ENCODE assay signal across 35 cellular contexts in the genomic region with DNA sequence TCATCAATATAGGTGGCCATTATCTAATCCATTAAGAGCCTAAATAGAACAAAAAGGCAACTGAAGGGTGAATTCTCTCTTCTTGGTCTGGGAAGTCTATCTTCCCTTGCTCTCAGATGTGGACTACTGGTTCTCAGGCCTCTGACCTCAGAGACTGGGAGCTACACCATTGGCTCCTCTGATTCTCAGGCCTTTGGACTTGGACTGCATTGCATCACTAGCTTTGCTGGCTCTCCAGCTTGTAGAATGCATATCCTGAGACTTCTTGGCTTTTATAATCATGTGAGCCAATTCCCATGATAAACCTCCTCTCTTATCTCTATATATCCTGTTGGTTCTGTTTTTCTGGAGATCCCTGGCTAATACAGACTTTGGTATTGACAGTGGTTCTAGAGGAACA.
"Had no signal": no experiment of that assay in that cellular context is flagged by ENCODE, and none has a peak within 500 bp of the region (broad histone marks: within the 10 kb centered on the region; RNA-seq: fewer than 3 reads in every experiment).

No MANE protein-coding gene starts in this region.

- H3K4me3 Mint-ChIP-seq: activated CD4-positive, alpha-beta memory T cell treated with anti-CD3 and anti-CD28 coated beads, Interleukin-2, amount 10 ng/mL, durations not matched to agents 7 days and 5 days; activated CD4-positive, alpha-beta T cell treated with anti-CD3 and anti-CD28 coated beads, Interleukin-2, amount 10 ng/mL, durations not matched to agents 7 days and 5 days; activated naive CD4-positive, alpha-beta T cell treated with anti-CD3 and anti-CD28 coated beads, Interleukin-2, amount 10 ng/mL, durations not matched to agents 7 days and 5 days; activated naive CD8-positive, alpha-beta T cell treated with anti-CD3 and anti-CD28 coated beads, Interleukin-2, amount 10 ng/mL, durations not matched to agents 7 days and 5 days; activated T-cell treated with anti-CD3 and anti-CD28 coated beads, Interleukin-2, amount 50 U/mL, for 24 hours; dendritic cell treated with granulocyte-macrophage colony-stimulating factor and Interleukin-4, amounts not matched to agents 40 ng/mL and 50 ng/mL, for 4 days; endodermal cell; immature natural killer cell; nephron progenitor cell; stimulated activated memory B cell treated with anti-CD40 and anti-IgM and Interleukin-4, amounts not matched to agents 10 μg/mL and 1 μg/mL and 100 μg/mL, for 72 hours; stimulated activated naive CD8-positive, alpha-beta T cell treated with anti-CD3 and anti-CD28 coated beads, Interleukin-15, amount 100 ng/mL, for 72 hours; T-helper 1 cell treated with Interleukin-12 subunit alpha and Interleukin-12 subunit beta and Interleukin-4 antibody, amounts not matched to agents 30 μg/mL and 1 μg/mL, for 36 hours had no signal

- H3K4me2 ChIP-seq: smooth muscle cell had no signal

- H3K27ac ChIP-seq: esophagus muscularis mucosa, gastroesophageal sphincter, neutrophil, ovary, sigmoid colon, thyroid gland, upper lobe of left lung, vagina, WERI-Rb-1 had no signal

- H3K4me3 ChIP-seq: esophagus muscularis mucosa, gastroesophageal sphincter, lung, ovary, sigmoid colon, smooth muscle cell, thyroid gland, upper lobe of left lung, vagina had no signal

- H3K36me3 ChIP-seq: esophagus muscularis mucosa, gastroesophageal sphincter, neutrophil, ovary, sigmoid colon, thyroid gland, upper lobe of left lung, vagina, WERI-Rb-1 had no signal

- H3K27ac Mint-ChIP-seq: activated CD4-positive, alpha-beta memory T cell treated with anti-CD3 and anti-CD28 coated beads, Interleukin-2, amount 10 ng/mL, durations not matched to agents 7 days and 5 days; activated CD4-positive, alpha-beta T cell treated with anti-CD3 and anti-CD28 coated beads, Interleukin-2, amount 10 ng/mL, durations not matched to agents 7 days and 5 days; activated naive CD4-positive, alpha-beta T cell treated with anti-CD3 and anti-CD28 coated beads, Interleukin-2, amount 10 ng/mL, durations not matched to agents 7 days and 5 days; activated naive CD8-positive, alpha-beta T cell treated with anti-CD3 and anti-CD28 coated beads, Interleukin-2, amount 10 ng/mL, durations not matched to agents 7 days and 5 days; activated T-cell treated with anti-CD3 and anti-CD28 coated beads, Interleukin-2, amount 50 U/mL, for 24 hours; dendritic cell treated with granulocyte-macrophage colony-stimulating factor and Interleukin-4, amounts not matched to agents 40 ng/mL and 50 ng/mL, for 4 days; endodermal cell; immature natural killer cell; nephron progenitor cell; progenitor cell of endocrine pancreas; stimulated activated memory B cell treated with anti-CD40 and anti-IgM and Interleukin-4, amounts not matched to agents 10 μg/mL and 1 μg/mL and 100 μg/mL, for 72 hours; stimulated activated naive CD8-positive, alpha-beta T cell treated with anti-CD3 and anti-CD28 coated beads, Interleukin-15, amount 100 ng/mL, for 72 hours; T-helper 1 cell treated with Interleukin-12 subunit alpha and Interleukin-12 subunit beta and Interleukin-4 antibody, amounts not matched to agents 30 μg/mL and 1 μg/mL, for 36 hours had no signal

- H3K27me3 ChIP-seq: esophagus muscularis mucosa, gastroesophageal sphincter, neutrophil, ovary, sigmoid colon, thyroid gland, upper lobe of left lung, vagina had no signal

- H3K36me3 Mint-ChIP-seq: activated naive CD4-positive, alpha-beta T cell treated with anti-CD3 and anti-CD28 coated beads, Interleukin-2, amount 10 ng/mL, durations not matched to agents 7 days and 5 days; immature natural killer cell; stimulated activated memory B cell treated with anti-CD40 and anti-IgM and Interleukin-4, amounts not matched to agents 10 μg/mL and 1 μg/mL and 100 μg/mL, for 72 hours had no signal

- DNase-seq: activated CD4-positive, alpha-beta memory T cell treated with anti-CD3 and anti-CD28 coated beads, Interleukin-2, amount 10 ng/mL, durations not matched to agents 7 days and 5 days; activated CD4-positive, alpha-beta T cell treated with anti-CD3 and anti-CD28 coated beads, Interleukin-2, amount 10 ng/mL, durations not matched to agents 7 days and 5 days; activated CD8-positive, alpha-beta memory T cell treated with anti-CD3 and anti-CD28 coated beads, Interleukin-2, amount 50 U/mL, for 48 hours; activated gamma-delta T cell; activated naive CD4-positive, alpha-beta T cell treated with anti-CD3 and anti-CD28 coated beads, Interleukin-2, amount 10 ng/mL, durations not matched to agents 7 days and 5 days; activated naive CD8-positive, alpha-beta T cell treated with anti-CD3 and anti-CD28 coated beads, Interleukin-2, amount 10 ng/mL, durations not matched to agents 7 days and 5 days; activated T-cell treated with anti-CD3 and anti-CD28 coated beads, Interleukin-2, amount 50 U/mL, for 24 hours; amniotic stem cell; caudate nucleus; endodermal cell; hippocampal formation; immature natural killer cell; nephron progenitor cell; ovary; sigmoid colon; stimulated activated CD4-positive, alpha-beta T cell treated with anti-CD3 and anti-CD28 coated beads, Interleukin-1b, Interleukin-23, amount 100 ng/mL, for 48 hours; stimulated activated CD4-positive, alpha-beta T cell treated with anti-CD3 and anti-CD28 coated beads, Interleukin-4, amount 100 ng/mL, for 4 hours; stimulated activated CD8-positive, alpha-beta memory T cell treated with anti-CD3 and anti-CD28 coated beads, Interleukin-4, amount 100 ng/mL, for 48 hours; stimulated activated naive CD8-positive, alpha-beta T cell treated with anti-CD3 and anti-CD28 coated beads, Interleukin-15, amount 100 ng/mL, for 72 hours; substantia nigra; T-helper 9 cell; thyroid gland; upper lobe of left lung; WERI-Rb-1 had no signal

- H3K9me3 Mint-ChIP-seq: activated CD4-positive, alpha-beta memory T cell treated with anti-CD3 and anti-CD28 coated beads, Interleukin-2, amount 10 ng/mL, durations not matched to agents 7 days and 5 days; activated CD4-positive, alpha-beta T cell treated with anti-CD3 and anti-CD28 coated beads, Interleukin-2, amount 10 ng/mL, durations not matched to agents 7 days and 5 days; activated naive CD4-positive, alpha-beta T cell treated with anti-CD3 and anti-CD28 coated beads, Interleukin-2, amount 10 ng/mL, durations not matched to agents 7 days and 5 days; activated naive CD8-positive, alpha-beta T cell treated with anti-CD3 and anti-CD28 coated beads, Interleukin-2, amount 10 ng/mL, durations not matched to agents 7 days and 5 days; activated T-cell treated with anti-CD3 and anti-CD28 coated beads, Interleukin-2, amount 50 U/mL, for 24 hours; immature natural killer cell; stimulated activated memory B cell treated with anti-CD40 and anti-IgM and Interleukin-4, amounts not matched to agents 10 μg/mL and 1 μg/mL and 100 μg/mL, for 72 hours; stimulated activated naive CD8-positive, alpha-beta T cell treated with anti-CD3 and anti-CD28 coated beads, Interleukin-15, amount 100 ng/mL, for 72 hours; T-helper 1 cell treated with Interleukin-12 subunit alpha and Interleukin-12 subunit beta and Interleukin-4 antibody, amounts not matched to agents 30 μg/mL and 1 μg/mL, for 36 hours had no signal

- H3K27me3 Mint-ChIP-seq: activated CD4-positive, alpha-beta T cell treated with anti-CD3 and anti-CD28 coated beads, Interleukin-2, amount 10 ng/mL, durations not matched to agents 7 days and 5 days; dendritic cell treated with granulocyte-macrophage colony-stimulating factor and Interleukin-4, amounts not matched to agents 40 ng/mL and 50 ng/mL, for 4 days; progenitor cell of endocrine pancreas; stimulated activated naive CD8-positive, alpha-beta T cell treated with anti-CD3 and anti-CD28 coated beads, Interleukin-15, amount 100 ng/mL, for 72 hours had no signal

- H3K4me1 ChIP-seq: thyroid gland, vagina had no signal

- ATAC-seq: activated CD4-positive, CD25-positive, alpha-beta regulatory T cell treated with anti-CD3 and anti-CD28 coated beads, Interleukin-2, amount 50 U/mL, for 24 hours; gastroesophageal sphincter; stimulated activated memory B cell treated with anti-CD40 and anti-IgM and Interleukin-4, amounts not matched to agents 10 μg/mL and 1 μg/mL and 100 μg/mL, for 72 hours; stimulated activated naive CD8-positive, alpha-beta T cell treated with anti-CD3 and anti-CD28 coated beads, Interleukin-15, amount 100 ng/mL, for 72 hours had no signal

- H3K4me1 Mint-ChIP-seq: activated CD4-positive, alpha-beta memory T cell treated with anti-CD3 and anti-CD28 coated beads, Interleukin-2, amount 10 ng/mL, durations not matched to agents 7 days and 5 days; activated CD4-positive, alpha-beta T cell treated with anti-CD3 and anti-CD28 coated beads, Interleukin-2, amount 10 ng/mL, durations not matched to agents 7 days and 5 days; activated naive CD4-positive, alpha-beta T cell treated with anti-CD3 and anti-CD28 coated beads, Interleukin-2, amount 10 ng/mL, durations not matched to agents 7 days and 5 days; activated naive CD8-positive, alpha-beta T cell treated with anti-CD3 and anti-CD28 coated beads, Interleukin-2, amount 10 ng/mL, durations not matched to agents 7 days and 5 days; immature natural killer cell; nephron progenitor cell; stimulated activated memory B cell treated with anti-CD40 and anti-IgM and Interleukin-4, amounts not matched to agents 10 μg/mL and 1 μg/mL and 100 μg/mL, for 72 hours; stimulated activated naive CD8-positive, alpha-beta T cell treated with anti-CD3 and anti-CD28 coated beads, Interleukin-15, amount 100 ng/mL, for 72 hours had no signal
